8 cellular contexts compared by ENCODE assay signal in genomic region chr1:9537863-9538668, GRCh38. TPM values are rescaled to one million over a fixed set of nuclear protein-coding genes. Genes with fewer than 3 reads are reported as not detected.
A peak's percentile ranks its signal among the peaks of the same experiment; 100 is the strongest.
DNase-seq lines count a peak whose midpoint lies in the region; ATAC-seq and TF ChIP-seq lines count a peak whose summit lies in the region.

No MANE protein-coding gene starts in this region.

- no peak overlapping the region for H3K4me3 ChIP-seq in HEK293 (ENCODE audit: low read depth, low read length)
- peak overlapping the region in 1 of 4 donors; percentile 14 for H3K4me3 ChIP-seq in Peyer's patch
- no peak overlapping the region for H3K4me3 ChIP-seq in esophagus (ENCODE audit: low read depth in 1 of 2, low read length in 2 of 2)
- H3K4me3 ChIP-seq in sigmoid colon, result no peak overlapping the region

- TF ChIP-seq EP300 in sigmoid colon (IDR thresholded peaks at IDR 0.05), result no peak

- TF ChIP-seq POLR2A in Peyer's patch (IDR thresholded peaks at IDR 0.05) (no peak), sigmoid colon (IDR thresholded peaks at IDR 0.05) (no peak)

- POLR2A ChIA-PET in HEK293 (lab: Yijun Ruan, JAX), result no interaction called here

- H3K9me3 ChIP-seq in HEK293 (ENCODE audit: control insufficient read depth, insufficient read depth, low read depth, low read length) (no peaks in the 10 kb centered on the region), Peyer's patch (no peaks in the 10 kb centered on the region), esophagus (ENCODE audit: control insufficient read depth in 2 of 2, insufficient read depth in 1 of 2, low read depth in 1 of 2, low read length in 1 of 2) (no peaks in the 10 kb centered on the region), sigmoid colon (no peaks in the 10 kb centered on the region)

- no peak for ATAC-seq in HG03457 (IDR thresholded peaks at IDR 0.05; ENCODE audit: unreplicated experiment)

- H3K4me1 ChIP-seq in HEK293 (ENCODE audit: control insufficient read depth, insufficient read depth, low read length) (peaks cover 9% of the 10 kb centered on the region), Peyer's patch (peaks cover 0 to 26% (median 5%) of the 10 kb centered on the region in 4 donors), esophagus (ENCODE audit: control insufficient read depth in 2 of 2, insufficient read depth in 2 of 2, low read length in 1 of 2) (peaks cover 0 to 8% of the 10 kb centered on the region in 2 donors), sigmoid colon (peaks cover 0 to 28% (median 20%) of the 10 kb centered on the region in 4 donors)

- no peaks in the 10 kb centered on the region for H3K36me3 ChIP-seq in HEK293 (ENCODE audit: control insufficient read depth in 2 of 2, insufficient read depth in 1 of 2, low read length in 2 of 2)
- H3K36me3 ChIP-seq in Peyer's patch, result no peaks in the 10 kb centered on the region
- H3K36me3 ChIP-seq in esophagus (ENCODE audit: control insufficient read depth in 2 of 2, insufficient read depth in 2 of 2, low read length in 1 of 2), result no peaks in the 10 kb centered on the region
- no peaks in the 10 kb centered on the region for H3K36me3 ChIP-seq in sigmoid colon

- intact Hi-C loops in sigmoid colon (cut with DNase I), result loop anchor here (2.0 to 5.0 kb wide), 3 partner anchors 21 to 51 kb away; partner anchors contain the start of gene TMEM201

- CTCF ChIA-PET in HEK293 (lab: Yijun Ruan, JAX), result interaction anchor here (0.5 to 0.7 kb wide), 5 partner anchors 45 to 1039 kb away, joined by 3 to 4 read pairs (median 3); no protein-coding TSS in a partner anchor

- H3K27ac ChIP-seq in HEK293 (ENCODE audit: extremely low read depth, low read depth, low read length) (no peak overlapping the region), Peyer's patch (peak overlapping the region in 3 of 4 donors; percentile 88 to 98 (median 97)), esophagus (ENCODE audit: low read depth in 2 of 2, low read length in 1 of 2) (peak overlapping the region; percentile 80 to 92), sigmoid colon (peak overlapping the region; percentile 80 to 96 (median 90))

- WGBS in esophagus, 2 donors, result 52 to 68% methylated on average over 7 of the region's 7 CpGs
- 43 to 73% methylated on average over 7 of the region's 7 CpGs for WGBS in sigmoid colon, 2 donors

- DNase-seq in Peyer's patch (peak in 1 of 3 donors; percentile 48), sigmoid colon (no peak), amniotic stem cell (lab: John Stamatoyannopoulos, UW) (no peak), kidney tubule cell (ENCODE audit: low spot score) (no peak), islet precursor cell (no peak)

- no peaks in the 10 kb centered on the region for H3K27me3 ChIP-seq in Peyer's patch
- no peaks in the 10 kb centered on the region for H3K27me3 ChIP-seq in esophagus (ENCODE audit: control insufficient read depth in 1 of 2, insufficient read depth in 2 of 2, low read length in 2 of 2)
- no peaks in the 10 kb centered on the region for H3K27me3 ChIP-seq in sigmoid colon

- no peak for TF ChIP-seq CTCF in HEK293 (tag by site-specific recombination; IDR thresholded peaks at IDR 0.05)
- no peak for TF ChIP-seq CTCF in Peyer's patch (IDR thresholded peaks at IDR 0.05)
- no peak for TF ChIP-seq CTCF in sigmoid colon (IDR thresholded peaks at IDR 0.05)

TF ChIP-seq in HEK293, 187 proteins besides CTCF, POLR2A, EP300 and RAD21:
- TF ChIP-seq ZNF600 (tag by site-specific recombination; IDR thresholded peaks at IDR 0.05) (peak; percentile 59; the same call in 1 of the 2 replicates), ZNF639 (tag by site-specific recombination; IDR thresholded peaks at IDR 0.05) (no peak), HOXC10 (CRISPR knock-in tag; IDR thresholded peaks at IDR 0.05) (0 out of 2 replicates have a peak, but pooled peaks have one; percentile 28)

RNA-seq across cellular contexts. Expression of gene SLC25A33, which starts 1.2 kb away (rescaled TPM):
- total RNA-seq in Peyer's patch (1 to 10 TPM; 2.5 to 5.5 (median 2.9) TPM), sigmoid colon (10 to 100 TPM in 2 of 4 donors, 1 to 10 TPM in 2; 3.9 to 11.8 (median 9.0) TPM)
- polyA plus RNA-seq in esophagus (1 to 10 TPM; 1.9 to 2.6 TPM), sigmoid colon (10 to 100 TPM in 1 of 3 donors, 1 to 10 TPM in 2; 5.4 to 16.6 (median 6.2) TPM)

RNA-seq across cellular contexts. Expression of gene TMEM201, which starts 50.6 kb away (rescaled TPM):
- 1 to 10 TPM; 3.3 to 9.9 (median 8.7) TPM for total RNA-seq in Peyer's patch
- 1 to 10 TPM; 4.7 to 6.0 TPM for polyA plus RNA-seq in esophagus
- 1 to 10 TPM; 3.5 to 5.8 (median 4.6) TPM for total RNA-seq in sigmoid colon
- 1 to 10 TPM in 2 of 3 donors, under 1 TPM in 1; 0.23 to 7.4 (median 1.2) TPM for polyA plus RNA-seq in sigmoid colon
